Comparison of ENCODE assay signal across 1 cellular context in the genomic region with DNA sequence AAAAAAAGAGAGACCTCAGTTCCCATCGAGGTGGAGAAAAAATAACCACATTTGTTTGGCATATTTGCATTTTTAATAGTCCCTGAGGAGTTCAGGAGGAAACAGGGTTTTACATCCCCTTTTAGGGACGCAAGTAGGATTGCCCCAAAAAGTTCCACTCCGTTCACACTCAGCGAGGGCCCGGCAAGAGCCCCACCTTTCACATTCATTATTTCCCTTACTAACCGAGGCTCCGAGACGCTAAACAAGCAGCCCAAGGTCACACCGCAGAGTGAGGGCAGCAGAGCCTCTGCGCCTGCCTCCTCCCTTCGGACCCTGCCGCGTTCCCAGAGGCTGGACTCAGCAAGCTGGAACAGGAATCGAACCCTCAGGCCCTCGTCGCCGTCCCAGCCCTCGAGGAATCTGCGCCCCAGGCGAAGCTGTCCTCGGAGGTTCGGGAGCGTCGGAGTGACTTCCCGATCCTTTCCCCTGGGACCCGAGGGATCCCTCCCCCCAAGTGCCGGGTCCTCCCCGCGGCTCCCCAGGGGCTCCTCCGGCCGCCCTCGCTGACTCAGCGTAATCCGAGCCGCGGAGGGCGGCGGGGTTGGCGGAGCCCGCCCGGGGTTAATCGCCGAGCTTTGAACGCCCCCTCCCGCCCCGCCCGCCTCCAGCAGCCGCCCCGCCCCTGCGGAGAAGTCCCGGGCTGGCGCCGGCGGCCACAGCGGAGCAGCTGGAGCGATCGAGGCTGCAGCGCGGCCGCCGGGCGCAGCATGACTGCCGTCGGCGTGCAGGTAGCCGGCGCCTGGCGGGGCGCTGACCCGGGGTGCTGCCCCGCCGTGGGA.
TF ChIP-seq lines count a peak whose summit lies in the region.

A gene with protein sequence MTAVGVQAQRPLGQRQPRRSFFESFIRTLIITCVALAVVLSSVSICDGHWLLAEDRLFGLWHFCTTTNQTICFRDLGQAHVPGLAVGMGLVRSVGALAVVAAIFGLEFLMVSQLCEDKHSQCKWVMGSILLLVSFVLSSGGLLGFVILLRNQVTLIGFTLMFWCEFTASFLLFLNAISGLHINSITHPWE (plus strand): TSS at position 700 of the 821 bp plus-strand sequence. CDS start 50 bp downstream, at position 750.

TF ChIP-seq in HEK293, 187 proteins besides CTCF, POLR2A, EP300 and RAD21 (continued from another document and continues in another):
- TF ChIP-seq, protein P1, sequence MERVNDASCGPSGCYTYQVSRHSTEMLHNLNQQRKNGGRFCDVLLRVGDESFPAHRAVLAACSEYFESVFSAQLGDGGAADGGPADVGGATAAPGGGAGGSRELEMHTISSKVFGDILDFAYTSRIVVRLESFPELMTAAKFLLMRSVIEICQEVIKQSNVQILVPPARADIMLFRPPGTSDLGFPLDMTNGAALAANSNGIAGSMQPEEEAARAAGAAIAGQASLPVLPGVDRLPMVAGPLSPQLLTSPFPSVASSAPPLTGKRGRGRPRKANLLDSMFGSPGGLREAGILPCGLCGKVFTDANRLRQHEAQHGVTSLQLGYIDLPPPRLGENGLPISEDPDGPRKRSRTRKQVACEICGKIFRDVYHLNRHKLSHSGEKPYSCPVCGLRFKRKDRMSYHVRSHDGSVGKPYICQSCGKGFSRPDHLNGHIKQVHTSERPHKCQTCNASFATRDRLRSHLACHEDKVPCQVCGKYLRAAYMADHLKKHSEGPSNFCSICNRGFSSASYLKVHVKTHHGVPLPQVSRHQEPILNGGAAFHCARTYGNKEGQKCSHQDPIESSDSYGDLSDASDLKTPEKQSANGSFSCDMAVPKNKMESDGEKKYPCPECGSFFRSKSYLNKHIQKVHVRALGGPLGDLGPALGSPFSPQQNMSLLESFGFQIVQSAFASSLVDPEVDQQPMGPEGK (tag by site-specific recombination; IDR thresholded peaks at IDR 0.05), result peak; percentile 77
- TF ChIP-seq, protein P2, sequence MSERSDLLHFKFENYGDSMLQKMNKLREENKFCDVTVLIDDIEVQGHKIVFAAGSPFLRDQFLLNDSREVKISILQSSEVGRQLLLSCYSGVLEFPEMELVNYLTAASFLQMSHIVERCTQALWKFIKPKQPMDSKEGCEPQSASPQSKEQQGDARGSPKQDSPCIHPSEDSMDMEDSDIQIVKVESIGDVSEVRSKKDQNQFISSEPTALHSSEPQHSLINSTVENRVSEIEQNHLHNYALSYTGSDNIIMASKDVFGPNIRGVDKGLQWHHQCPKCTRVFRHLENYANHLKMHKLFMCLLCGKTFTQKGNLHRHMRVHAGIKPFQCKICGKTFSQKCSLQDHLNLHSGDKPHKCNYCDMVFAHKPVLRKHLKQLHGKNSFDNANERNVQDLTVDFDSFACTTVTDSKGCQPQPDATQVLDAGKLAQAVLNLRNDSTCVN (tag by site-specific recombination; optimal IDR thresholded peaks at IDR 0.05), result peak; percentile 55
- TF ChIP-seq ZNF549 (tag by site-specific recombination; IDR thresholded peaks at IDR 0.05), result no peak
- TF ChIP-seq, protein P3, sequence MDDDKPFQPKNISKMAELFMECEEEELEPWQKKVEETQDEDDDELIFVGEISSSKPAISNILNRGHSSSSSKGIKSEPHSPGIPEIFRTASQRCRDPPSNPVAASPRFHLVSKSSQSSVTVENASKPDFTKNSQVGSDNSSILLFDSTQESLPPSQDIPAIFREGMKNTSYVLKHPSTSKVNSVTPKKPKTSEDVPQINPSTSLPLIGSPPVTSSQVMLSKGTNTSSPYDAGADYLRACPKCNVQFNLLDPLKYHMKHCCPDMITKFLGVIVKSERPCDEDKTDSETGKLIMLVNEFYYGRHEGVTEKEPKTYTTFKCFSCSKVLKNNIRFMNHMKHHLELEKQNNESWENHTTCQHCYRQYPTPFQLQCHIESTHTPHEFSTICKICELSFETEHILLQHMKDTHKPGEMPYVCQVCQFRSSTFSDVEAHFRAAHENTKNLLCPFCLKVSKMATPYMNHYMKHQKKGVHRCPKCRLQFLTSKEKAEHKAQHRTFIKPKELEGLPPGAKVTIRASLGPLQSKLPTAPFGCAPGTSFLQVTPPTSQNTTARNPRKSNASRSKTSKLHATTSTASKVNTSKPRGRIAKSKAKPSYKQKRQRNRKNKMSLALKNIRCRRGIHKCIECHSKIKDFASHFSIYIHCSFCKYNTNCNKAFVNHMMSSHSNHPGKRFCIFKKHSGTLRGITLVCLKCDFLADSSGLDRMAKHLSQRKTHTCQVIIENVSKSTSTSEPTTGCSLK (tag by site-specific recombination; IDR thresholded peaks at IDR 0.05), result no peak
- TF ChIP-seq, protein P4, sequence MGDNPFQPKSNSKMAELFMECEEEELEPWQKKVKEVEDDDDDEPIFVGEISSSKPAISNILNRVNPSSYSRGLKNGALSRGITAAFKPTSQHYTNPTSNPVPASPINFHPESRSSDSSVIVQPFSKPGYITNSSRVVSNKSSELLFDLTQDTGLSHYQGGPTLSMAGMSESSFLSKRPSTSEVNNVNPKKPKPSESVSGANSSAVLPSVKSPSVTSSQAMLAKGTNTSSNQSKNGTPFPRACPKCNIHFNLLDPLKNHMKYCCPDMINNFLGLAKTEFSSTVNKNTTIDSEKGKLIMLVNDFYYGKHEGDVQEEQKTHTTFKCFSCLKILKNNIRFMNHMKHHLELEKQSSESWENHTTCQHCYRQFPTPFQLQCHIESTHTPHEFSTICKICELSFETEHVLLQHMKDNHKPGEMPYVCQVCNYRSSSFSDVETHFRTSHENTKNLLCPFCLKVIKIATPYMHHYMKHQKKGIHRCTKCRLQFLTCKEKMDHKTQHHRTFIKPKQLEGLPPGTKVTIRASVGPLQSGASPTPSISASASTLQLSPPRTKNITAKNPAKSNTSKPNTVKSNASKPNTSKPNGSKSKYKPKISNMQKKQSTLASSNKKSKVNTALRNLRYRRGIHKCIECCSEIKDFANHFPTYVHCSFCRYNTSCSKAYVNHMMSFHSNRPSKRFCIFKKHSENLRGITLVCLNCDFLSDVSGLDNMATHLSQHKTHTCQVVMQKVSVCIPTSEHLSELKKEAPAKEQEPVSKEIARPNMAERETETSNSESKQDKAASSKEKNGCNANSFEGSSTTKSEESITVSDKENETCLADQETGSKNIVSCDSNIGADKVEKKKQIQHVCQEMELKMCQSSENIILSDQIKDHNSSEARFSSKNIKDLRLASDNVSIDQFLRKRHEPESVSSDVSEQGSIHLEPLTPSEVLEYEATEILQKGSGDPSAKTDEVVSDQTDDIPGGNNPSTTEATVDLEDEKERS (tag by site-specific recombination; IDR thresholded peaks at IDR 0.05), result no peak
- TF ChIP-seq, protein P5, sequence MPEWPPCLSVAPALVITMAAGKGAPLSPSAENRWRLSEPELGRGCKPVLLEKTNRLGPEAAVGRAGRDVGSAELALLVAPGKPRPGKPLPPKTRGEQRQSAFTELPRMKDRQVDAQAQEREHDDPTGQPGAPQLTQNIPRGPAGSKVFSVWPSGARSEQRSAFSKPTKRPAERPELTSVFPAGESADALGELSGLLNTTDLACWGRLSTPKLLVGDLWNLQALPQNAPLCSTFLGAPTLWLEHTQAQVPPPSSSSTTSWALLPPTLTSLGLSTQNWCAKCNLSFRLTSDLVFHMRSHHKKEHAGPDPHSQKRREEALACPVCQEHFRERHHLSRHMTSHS (tag by site-specific recombination; IDR thresholded peaks at IDR 0.05), result no peak
- TF ChIP-seq SCRT2 (tag by site-specific recombination; IDR thresholded peaks at IDR 0.05), result no peak
- TF ChIP-seq ZBTB1 (tag by site-specific recombination; IDR thresholded peaks at IDR 0.05), result no peak
- no peak for TF ChIP-seq ZNF837 (tag by site-specific recombination; IDR thresholded peaks at IDR 0.05)
- TF ChIP-seq ZNF311 (tag by site-specific recombination; IDR thresholded peaks at IDR 0.05; ENCODE audit: borderline replicate concordance), result no peak
- no peak for TF ChIP-seq GFI1B (tag by site-specific recombination; IDR thresholded peaks at IDR 0.05)
- peak; percentile 87 for TF ChIP-seq KLF1 (tag by site-specific recombination; IDR thresholded peaks at IDR 0.05)
- no peak for TF ChIP-seq ZNF211 (tag by site-specific recombination; IDR thresholded peaks at IDR 0.05; ENCODE audit: low read depth)
- peak; percentile 88 for TF ChIP-seq GLIS1 (tag by site-specific recombination; IDR thresholded peaks at IDR 0.05)
- TF ChIP-seq, protein P6, sequence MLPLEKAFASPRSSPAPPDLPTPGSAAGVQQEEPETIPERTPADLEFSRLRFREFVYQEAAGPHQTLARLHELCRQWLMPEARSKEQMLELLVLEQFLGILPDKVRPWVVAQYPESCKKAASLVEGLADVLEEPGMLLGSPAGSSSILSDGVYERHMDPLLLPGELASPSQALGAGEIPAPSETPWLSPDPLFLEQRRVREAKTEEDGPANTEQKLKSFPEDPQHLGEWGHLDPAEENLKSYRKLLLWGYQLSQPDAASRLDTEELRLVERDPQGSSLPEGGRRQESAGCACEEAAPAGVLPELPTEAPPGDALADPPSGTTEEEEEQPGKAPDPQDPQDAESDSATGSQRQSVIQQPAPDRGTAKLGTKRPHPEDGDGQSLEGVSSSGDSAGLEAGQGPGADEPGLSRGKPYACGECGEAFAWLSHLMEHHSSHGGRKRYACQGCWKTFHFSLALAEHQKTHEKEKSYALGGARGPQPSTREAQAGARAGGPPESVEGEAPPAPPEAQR (tag by site-specific recombination; IDR thresholded peaks at IDR 0.05), result no peak
- peak; percentile 53; the same call in 1 of the 2 replicates for TF ChIP-seq KLF10 (tag by site-specific recombination; IDR thresholded peaks at IDR 0.05)
- no peak for TF ChIP-seq ZNF776 (tag by site-specific recombination; IDR thresholded peaks at IDR 0.05; ENCODE audit: borderline replicate concordance)
- TF ChIP-seq ZNF629 (tag by site-specific recombination; IDR thresholded peaks at IDR 0.05), result peak; percentile 56; the same call in 1 of the 2 replicates
- no peak for TF ChIP-seq ZNF169 (tag by site-specific recombination; IDR thresholded peaks at IDR 0.05)
- TF ChIP-seq ZNF560 (tag by site-specific recombination; IDR thresholded peaks at IDR 0.05; ENCODE audit: borderline replicate concordance), result no peak
- TF ChIP-seq ZNF623 (tag by site-specific recombination; IDR thresholded peaks at IDR 0.05), result no peak
- no peak for TF ChIP-seq TRIM28 (IDR thresholded peaks at IDR 0.05; ENCODE audit: borderline replicate concordance, low read length)
- TF ChIP-seq ZNF292 (tag by site-specific recombination; IDR thresholded peaks at IDR 0.05; ENCODE audit: borderline replicate concordance, low read depth), result no peak
- TF ChIP-seq ZFP3 (tag by site-specific recombination; IDR thresholded peaks at IDR 0.05; ENCODE audit: low read depth), result no peak
- TF ChIP-seq ZNF426 (tag by site-specific recombination; IDR thresholded peaks at IDR 0.05), result no peak
- peak; percentile 40 for TF ChIP-seq MZF1 (tag by site-specific recombination; IDR thresholded peaks at IDR 0.05; ENCODE audit: borderline replicate concordance)
- TF ChIP-seq ZNF2 (tag by site-specific recombination; IDR thresholded peaks at IDR 0.05), result 0 out of 2 replicates have a peak, but pooled peaks have one; percentile 48
- TF ChIP-seq, protein P7, sequence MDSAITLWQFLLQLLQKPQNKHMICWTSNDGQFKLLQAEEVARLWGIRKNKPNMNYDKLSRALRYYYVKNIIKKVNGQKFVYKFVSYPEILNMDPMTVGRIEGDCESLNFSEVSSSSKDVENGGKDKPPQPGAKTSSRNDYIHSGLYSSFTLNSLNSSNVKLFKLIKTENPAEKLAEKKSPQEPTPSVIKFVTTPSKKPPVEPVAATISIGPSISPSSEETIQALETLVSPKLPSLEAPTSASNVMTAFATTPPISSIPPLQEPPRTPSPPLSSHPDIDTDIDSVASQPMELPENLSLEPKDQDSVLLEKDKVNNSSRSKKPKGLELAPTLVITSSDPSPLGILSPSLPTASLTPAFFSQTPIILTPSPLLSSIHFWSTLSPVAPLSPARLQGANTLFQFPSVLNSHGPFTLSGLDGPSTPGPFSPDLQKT (IDR thresholded peaks at IDR 0.05; ENCODE audit: borderline replicate concordance, low read depth, low read length), result no peak
- peak; percentile 79 for TF ChIP-seq ZFHX2 (tag by site-specific recombination; conservative IDR thresholded peaks at IDR 0.05)
- TF ChIP-seq, protein P8, sequence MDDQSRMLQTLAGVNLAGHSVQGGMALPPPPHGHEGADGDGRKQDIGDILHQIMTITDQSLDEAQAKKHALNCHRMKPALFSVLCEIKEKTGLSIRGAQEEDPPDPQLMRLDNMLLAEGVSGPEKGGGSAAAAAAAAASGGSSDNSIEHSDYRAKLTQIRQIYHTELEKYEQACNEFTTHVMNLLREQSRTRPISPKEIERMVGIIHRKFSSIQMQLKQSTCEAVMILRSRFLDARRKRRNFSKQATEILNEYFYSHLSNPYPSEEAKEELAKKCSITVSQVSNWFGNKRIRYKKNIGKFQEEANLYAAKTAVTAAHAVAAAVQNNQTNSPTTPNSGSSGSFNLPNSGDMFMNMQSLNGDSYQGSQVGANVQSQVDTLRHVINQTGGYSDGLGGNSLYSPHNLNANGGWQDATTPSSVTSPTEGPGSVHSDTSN (CRISPR knock-in tag; IDR thresholded peaks at IDR 0.05), result no peak
- TF ChIP-seq ZNF274 (IDR thresholded peaks at IDR 0.05; ENCODE audit: low read length), result no peak
- no peak for TF ChIP-seq ZNF274 (tag by site-specific recombination; IDR thresholded peaks at IDR 0.05; ENCODE audit: borderline replicate concordance)
- TF ChIP-seq ZBTB8A (tag by site-specific recombination; IDR thresholded peaks at IDR 0.05), result peak; percentile 95
- TF ChIP-seq ZNF174 (tag by site-specific recombination; IDR thresholded peaks at IDR 0.05), result no peak
- TF ChIP-seq ZNF830 (tag by site-specific recombination; IDR thresholded peaks at IDR 0.05; ENCODE audit: low read depth), result no peak
- TF ChIP-seq, protein P9, sequence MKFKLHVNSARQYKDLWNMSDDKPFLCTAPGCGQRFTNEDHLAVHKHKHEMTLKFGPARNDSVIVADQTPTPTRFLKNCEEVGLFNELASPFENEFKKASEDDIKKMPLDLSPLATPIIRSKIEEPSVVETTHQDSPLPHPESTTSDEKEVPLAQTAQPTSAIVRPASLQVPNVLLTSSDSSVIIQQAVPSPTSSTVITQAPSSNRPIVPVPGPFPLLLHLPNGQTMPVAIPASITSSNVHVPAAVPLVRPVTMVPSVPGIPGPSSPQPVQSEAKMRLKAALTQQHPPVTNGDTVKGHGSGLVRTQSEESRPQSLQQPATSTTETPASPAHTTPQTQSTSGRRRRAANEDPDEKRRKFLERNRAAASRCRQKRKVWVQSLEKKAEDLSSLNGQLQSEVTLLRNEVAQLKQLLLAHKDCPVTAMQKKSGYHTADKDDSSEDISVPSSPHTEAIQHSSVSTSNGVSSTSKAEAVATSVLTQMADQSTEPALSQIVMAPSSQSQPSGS (tag by site-specific recombination; IDR thresholded peaks at IDR 0.05; ENCODE audit: low read depth), result no peak
- no peak for TF ChIP-seq ZNF221 (tag by site-specific recombination; IDR thresholded peaks at IDR 0.05; ENCODE audit: borderline replicate concordance)
- TF ChIP-seq ZNF37A (tag by site-specific recombination; IDR thresholded peaks at IDR 0.05), result no peak
- TF ChIP-seq ZNF544 (tag by site-specific recombination; IDR thresholded peaks at IDR 0.05), result no peak
- no peak for TF ChIP-seq MEIS1 (CRISPR knock-in tag; IDR thresholded peaks at IDR 0.05; ENCODE audit: borderline replicate concordance)
- no peak for TF ChIP-seq ZNF785 (tag by site-specific recombination; IDR thresholded peaks at IDR 0.05)
- TF ChIP-seq ZNF529 (tag by site-specific recombination; IDR thresholded peaks at IDR 0.05; ENCODE audit: insufficient replicate concordance), result no peak
- TF ChIP-seq, protein P10, sequence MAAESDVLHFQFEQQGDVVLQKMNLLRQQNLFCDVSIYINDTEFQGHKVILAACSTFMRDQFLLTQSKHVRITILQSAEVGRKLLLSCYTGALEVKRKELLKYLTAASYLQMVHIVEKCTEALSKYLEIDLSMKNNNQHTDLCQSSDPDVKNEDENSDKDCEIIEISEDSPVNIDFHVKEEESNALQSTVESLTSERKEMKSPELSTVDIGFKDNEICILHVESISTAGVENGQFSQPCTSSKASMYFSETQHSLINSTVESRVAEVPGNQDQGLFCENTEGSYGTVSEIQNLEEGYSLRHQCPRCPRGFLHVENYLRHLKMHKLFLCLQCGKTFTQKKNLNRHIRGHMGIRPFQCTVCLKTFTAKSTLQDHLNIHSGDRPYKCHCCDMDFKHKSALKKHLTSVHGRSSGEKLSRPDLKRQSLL (tag by site-specific recombination; IDR thresholded peaks at IDR 0.05), result no peak
- TF ChIP-seq ZNF514 (tag by site-specific recombination; IDR thresholded peaks at IDR 0.05), result no peak
